Comparison of ENCODE assay signal across 8 cellular contexts in genomic region chr13:102846261-102847015, GRCh38. TPM values are rescaled to one million over a fixed set of nuclear protein-coding genes. Genes with fewer than 3 reads are reported as not detected.
A peak's percentile ranks its signal among the peaks of the same experiment; 100 is the strongest.
DNase-seq lines count a peak whose midpoint lies in the region; ATAC-seq, FAIRE-seq and TF ChIP-seq lines count a peak whose summit lies in the region.

No MANE protein-coding gene starts in this region.

- TF ChIP-seq CTCF in RWPE2 (IDR thresholded peaks at IDR 0.05; ENCODE audit: poor library complexity, severe bottlenecking), result no peak
- TF ChIP-seq CTCF in cardiac muscle cell (IDR thresholded peaks at IDR 0.05; ENCODE audit: low read depth, low read length), result no peak

- H3K27ac Mint-ChIP-seq in activated naive CD4-positive, alpha-beta T cell treated with anti-CD3 and anti-CD28 coated beads, Interleukin-2, amount 50 U/mL, for 72 hours, result peak overlapping the region; percentile 99

- ATAC-seq in GM21367 (IDR thresholded peaks at IDR 0.05; ENCODE audit: unreplicated experiment) (peak; percentile 38), RWPE2 (ENCODE audit: low read depth) (peak; percentile 48)
- ATAC-seq in activated naive CD4-positive, alpha-beta T cell treated with anti-CD3 and anti-CD28 coated beads, Interleukin-2, amount 50 U/mL, for 72 hours, result peak; percentile 47 to 52

- no peak for FAIRE-seq in frontal cortex (lab: Jason Lieb, UNC)

- H3K36me3 ChIP-seq in RWPE2 (ENCODE audit: low read depth) (peaks cover 15% of the 10 kb centered on the region), cardiac muscle cell (no peaks in the 10 kb centered on the region)

- peak overlapping the region; percentile 83 for H3K27ac ChIP-seq in RWPE2 (ENCODE audit: poor library complexity, severe bottlenecking)
- H3K27ac ChIP-seq in cardiac muscle cell, result peak overlapping the region; percentile 96

- H3K4me1 ChIP-seq in RWPE2 (ENCODE audit: insufficient read depth, poor library complexity, severe bottlenecking), result peaks cover 11% of the 10 kb centered on the region
- no peaks in the 10 kb centered on the region for H3K4me1 ChIP-seq in cardiac muscle cell (ENCODE audit: low read depth)

- no peaks in the 10 kb centered on the region for H3K9me3 ChIP-seq in RWPE2 (ENCODE audit: severe bottlenecking)
- no peaks in the 10 kb centered on the region for H3K9me3 ChIP-seq in cardiac muscle cell (ENCODE audit: low read depth)

- DNase-seq in DMS114 treated with DMSO at 0.1 percent for 48 hours (lab: John Stamatoyannopoulos, UW; ENCODE audit: unreplicated experiment) (peak; percentile 15), HK-2 (ENCODE audit: unreplicated experiment) (peak; percentile 26), RWPE2 (ENCODE audit: low spot score) (no peak), cardiac muscle cell (ENCODE audit: low read depth in 1 of 2, low spot score in 1 of 2) (peak; percentile 39 to 49), posterior vena cava (ENCODE audit: low spot score) (peak; percentile 82), frontal cortex (ENCODE audit: low spot score in 2 of 2) (no peak)
- DNase-seq in activated naive CD4-positive, alpha-beta T cell treated with anti-CD3 and anti-CD28 coated beads, Interleukin-2, amount 50 U/mL, for 72 hours (ENCODE audit: low spot score in 2 of 2), result peak in 1 of 2 donors; percentile 20

- intact Hi-C loops in posterior vena cava (cut with DNase I), result loop anchor here in 1 of 2 donors (5.0 kb wide), 2 partner anchors 49 to 249 kb away; partner anchors contain the start of genes BIVM, POGLUT2 and TPP2

- H3K4me3 ChIP-seq in RWPE2 (ENCODE audit: severe bottlenecking) (peak overlapping the region; percentile 67), cardiac muscle cell (peak overlapping the region; percentile 93)

- H3K36me3 Mint-ChIP-seq in activated naive CD4-positive, alpha-beta T cell treated with anti-CD3 and anti-CD28 coated beads, Interleukin-2, amount 50 U/mL, for 72 hours, result peaks cover 16 to 19% of the 10 kb centered on the region in 2 donors

- no peaks in the 10 kb centered on the region for H3K9me3 Mint-ChIP-seq in activated naive CD4-positive, alpha-beta T cell treated with anti-CD3 and anti-CD28 coated beads, Interleukin-2, amount 50 U/mL, for 72 hours

- no peaks in the 10 kb centered on the region for H3K27me3 ChIP-seq in RWPE2 (ENCODE audit: insufficient read depth, poor library complexity, severe bottlenecking)
- no peaks in the 10 kb centered on the region for H3K27me3 ChIP-seq in cardiac muscle cell

RNA-seq across cellular contexts. Expression of gene ERCC5, which starts 0.6 kb away (rescaled TPM):
- 10 to 100 TPM; 69.7 to 84.6 TPM for total RNA-seq in activated naive CD4-positive, alpha-beta T cell treated with anti-CD3 and anti-CD28 coated beads, Interleukin-2, amount 50 U/mL, for 72 hours
- 41.1 and 84.3 TPM in 2 replicates for total RNA-seq in cardiac muscle cell
- polyA plus RNA-seq in cardiac muscle cell, result 24.9 and 45.1 TPM in 2 replicates
- total RNA-seq in posterior vena cava, result 10 to 100 TPM; 26.6 to 30.3 TPM
- 55.8 TPM for total RNA-seq in frontal cortex

RNA-seq across cellular contexts. Expression of gene BIVM, which starts 47.5 kb away (rescaled TPM):
- total RNA-seq in activated naive CD4-positive, alpha-beta T cell treated with anti-CD3 and anti-CD28 coated beads, Interleukin-2, amount 50 U/mL, for 72 hours, result 10 to 100 TPM in 1 of 2 donors, 1 to 10 TPM in 1; 4.6 to 17.9 TPM
- total RNA-seq in cardiac muscle cell (11.3 and 14.7 TPM in 2 replicates), posterior vena cava (10 to 100 TPM; 15.3 to 16.8 TPM), frontal cortex (43.2 TPM)
- 16.1 and 28.8 TPM in 2 replicates for polyA plus RNA-seq in cardiac muscle cell

RNA-seq across cellular contexts. Expression of gene POGLUT2, which starts 47.7 kb away (rescaled TPM):
- 1 to 10 TPM; 1.8 to 4.3 TPM for total RNA-seq in activated naive CD4-positive, alpha-beta T cell treated with anti-CD3 and anti-CD28 coated beads, Interleukin-2, amount 50 U/mL, for 72 hours
- total RNA-seq in cardiac muscle cell, result 15.7 and 18.9 TPM in 2 replicates
- 23.1 and 25.7 TPM in 2 replicates for polyA plus RNA-seq in cardiac muscle cell
- total RNA-seq in posterior vena cava, result 1 to 10 TPM; 6.2 to 9.9 TPM
- total RNA-seq in frontal cortex, result 9.8 TPM

Comparison
In these comparisons a context has a peak if more than half of its experiments do, and no peak if none do; other contexts are left out.
1. DNase-seq: peak in DMS114 treated with DMSO at 0.1 percent for 48 hours (single experiment), HK-2 (single experiment), cardiac muscle cell (2 of 2) and posterior vena cava (single experiment); none in RWPE2 (single experiment) and frontal cortex (0 of 2).
2. Peak in every context shown above with its lines, with median percentiles within 50 percentile points of each other: ATAC-seq.